Comparison of ENCODE assay signal across 8 cellular contexts in the genomic region with DNA sequence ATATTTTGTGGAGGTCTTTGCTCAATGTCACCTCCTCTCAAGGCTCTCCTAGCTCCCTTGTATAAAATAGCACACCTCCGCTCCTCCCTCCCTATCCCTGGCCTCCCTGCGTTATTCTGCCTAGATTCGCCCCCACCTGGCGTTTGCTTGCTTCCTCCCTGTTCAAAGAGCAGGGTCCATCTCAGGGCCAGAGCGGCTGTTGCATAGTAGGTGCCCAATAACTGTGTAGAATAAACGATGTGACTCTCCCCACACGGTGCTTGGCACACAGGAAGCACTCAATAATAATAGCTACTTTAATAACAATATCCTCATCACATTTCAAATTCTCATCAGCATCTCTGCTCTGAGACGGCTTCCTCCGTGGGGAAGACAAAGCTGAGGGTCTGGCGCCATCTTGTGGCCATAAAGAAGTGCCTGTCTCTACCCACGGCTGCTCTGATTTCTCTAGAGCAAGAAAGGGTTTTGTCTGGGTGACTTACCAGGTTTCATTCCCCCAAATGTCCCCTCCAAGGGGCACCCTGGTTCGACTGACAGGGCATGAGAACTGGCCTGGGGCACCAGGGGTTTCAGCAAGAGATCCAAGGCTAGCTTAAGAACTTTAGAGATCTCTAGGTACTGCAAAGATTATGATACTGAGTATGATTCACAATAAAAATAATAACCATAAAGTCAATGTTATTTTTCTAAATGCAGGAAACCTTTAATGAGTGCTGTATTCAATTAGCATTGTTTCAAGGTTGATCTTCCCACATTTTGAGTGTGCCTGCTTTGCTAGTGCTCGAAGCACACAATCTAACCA. TPM values are rescaled to one million over a fixed set of nuclear protein-coding genes. Genes with fewer than 3 reads are reported as not detected.
DNase-seq lines count a peak whose midpoint lies in the region; ATAC-seq and TF ChIP-seq lines count a peak whose summit lies in the region.

No MANE protein-coding gene starts in this region.

- DNase-seq in Daoy (ENCODE audit: low read depth) = peak; percentile 81
- peak; percentile 69 to 91 for DNase-seq in SJCRH30
- DNase-seq in activated T-helper 9 cell treated with anti-CD3 and anti-CD28 coated beads, Interleukin-2, amount 50 U/mL, for 16 hours (ENCODE audit: low read depth) = peak; percentile 61
- DNase-seq in foreskin melanocyte = peak; percentile 60
- DNase-seq in osteocyte (ENCODE audit: extremely low spot score, unreplicated experiment) = no peak
- peak; percentile 76 to 81 for DNase-seq in thyroid gland

- H3K36me3 ChIP-seq in Loucy (ENCODE audit: insufficient read depth, low read length) = no peaks in the 10 kb centered on the region
- peaks cover 16% of the 10 kb centered on the region; the same call in 1 of the 2 replicates for H3K36me3 ChIP-seq in SJCRH30
- H3K36me3 ChIP-seq in thyroid gland = peaks cover under 1 to 6% of the 10 kb centered on the region in 2 donors

- H3K27ac ChIP-seq in SJCRH30 (no peak overlapping the region), thyroid gland (no peak overlapping the region)

- 37 to 38% methylated on average over 13 of the region's 13 CpGs for WGBS in thyroid gland, 2 donors

- H3K9me3 ChIP-seq in Loucy (ENCODE audit: insufficient read depth, low read depth, low read length) = no peaks in the 10 kb centered on the region
- no peaks in the 10 kb centered on the region for H3K9me3 ChIP-seq in SJCRH30 (replicated peaks)
- H3K9me3 ChIP-seq in thyroid gland = no peaks in the 10 kb centered on the region

- H3K4me3 Mint-ChIP-seq in osteocyte (ENCODE audit: unreplicated experiment) = no peak overlapping the region

- H3K27me3 Mint-ChIP-seq in osteocyte (ENCODE audit: unreplicated experiment) = no peaks in the 10 kb centered on the region

- no peak for TF ChIP-seq POLR2A in thyroid gland (IDR thresholded peaks at IDR 0.05)

- H3K27me3 ChIP-seq in Loucy (ENCODE audit: insufficient read depth, low read length, poor library complexity, severe bottlenecking) = peaks cover 4% of the 10 kb centered on the region
- no peaks in the 10 kb centered on the region for H3K27me3 ChIP-seq in SJCRH30
- H3K27me3 ChIP-seq in thyroid gland = no peaks in the 10 kb centered on the region

- no peaks in the 10 kb centered on the region for H3K79me2 ChIP-seq in Loucy (ENCODE audit: insufficient read depth, low read length)

- intact Hi-C loops in thyroid gland (cut with DNase I) = loop anchor here (5.0 to 10.0 kb wide), 3 partner anchors 33 to 205 kb away; no protein-coding TSS in a partner anchor

- no peak overlapping the region for H3K9ac ChIP-seq in Loucy (ENCODE audit: low read depth, low read length, poor library complexity, severe bottlenecking)

- ATAC-seq in GM21737 (IDR thresholded peaks at IDR 0.05; ENCODE audit: unreplicated experiment) = no peak

- H3K4me2 ChIP-seq in Loucy (ENCODE audit: low read depth, low read length, poor library complexity, severe bottlenecking) = no peak overlapping the region

- H4K20me1 ChIP-seq in Loucy (ENCODE audit: insufficient read depth, low read length, poor library complexity, severe bottlenecking) = no peaks in the 10 kb centered on the region

- H3F3A ChIP-seq in Loucy (ENCODE audit: low read depth) = no peaks in the 10 kb centered on the region

- peak overlapping the region; percentile 12 for H3K27ac Mint-ChIP-seq in osteocyte (ENCODE audit: unreplicated experiment)

- H3K36me3 Mint-ChIP-seq in osteocyte (ENCODE audit: unreplicated experiment) = peaks cover 17% of the 10 kb centered on the region

- no peaks in the 10 kb centered on the region for H3K9me3 Mint-ChIP-seq in osteocyte (ENCODE audit: unreplicated experiment)

- H3K4me1 Mint-ChIP-seq in osteocyte (ENCODE audit: unreplicated experiment) = peaks cover 30% of the 10 kb centered on the region

- no peak overlapping the region for H2AFZ ChIP-seq in Loucy (ENCODE audit: low read length)

- H3K9me2 ChIP-seq in Loucy (replicated peaks; ENCODE audit: low read depth, low read length) = no peaks in the 10 kb centered on the region

- TF ChIP-seq CTCF in Loucy (conservative IDR thresholded peaks at IDR 0.05; ENCODE audit: low read length) = peak; percentile 99
- TF ChIP-seq CTCF in osteocyte (IDR thresholded peaks at IDR 0.05) = no peak
- peak; percentile 78 to 90 (median 88) for TF ChIP-seq CTCF in thyroid gland (IDR thresholded peaks at IDR 0.05)

- no peak overlapping the region for H3K4me3 ChIP-seq in Loucy (ENCODE audit: low read length, poor library complexity, severe bottlenecking)
- H3K4me3 ChIP-seq in SJCRH30 = no peak overlapping the region
- H3K4me3 ChIP-seq in thyroid gland (replicated peaks in 1 of 3) = no peak overlapping the region

- H3K4me1 ChIP-seq in Loucy (ENCODE audit: insufficient read depth, low read length, poor library complexity, severe bottlenecking) = peaks cover 16% of the 10 kb centered on the region
- H3K4me1 ChIP-seq in SJCRH30 = peaks cover 32% of the 10 kb centered on the region
- peaks cover 0 to 24% of the 10 kb centered on the region in 2 donors for H3K4me1 ChIP-seq in thyroid gland

RNA-seq across cellular contexts. Expression of a gene that starts 16.1 kb away (rescaled TPM):
- 24.6 and 24.7 TPM in 2 replicates for total RNA-seq in Daoy (2014; rRNA removed; shearing (Covaris generic))
- total RNA-seq in SJCRH30 (2014; rRNA removed; shearing (Covaris generic)) = 87.3 and 92.9 TPM in 2 replicates
- total RNA-seq in osteocyte (147 and 153 TPM in 2 replicates), thyroid gland (10 to 100 TPM; 22.6 to 39.5 (median 28.9) TPM)

RNA-seq across cellular contexts. Expression of a gene that starts 52.9 kb away (rescaled TPM):
- total RNA-seq in Daoy (2014; rRNA removed; shearing (Covaris generic)) = 0.06 and 0.21 TPM in 2 replicates
- total RNA-seq in SJCRH30 (2014; rRNA removed; shearing (Covaris generic)) = 0.05 TPM in 1 of 2 replicates, not detected in the other
- 7.9 and 8.0 TPM in 2 replicates for total RNA-seq in osteocyte
- 1 to 10 TPM in 3 of 4 donors, under 1 TPM in 1; 0.83 to 2.5 (median 2.0) TPM for total RNA-seq in thyroid gland
